ENCODE assay signal across 8 cellular contexts in the genomic region with DNA sequence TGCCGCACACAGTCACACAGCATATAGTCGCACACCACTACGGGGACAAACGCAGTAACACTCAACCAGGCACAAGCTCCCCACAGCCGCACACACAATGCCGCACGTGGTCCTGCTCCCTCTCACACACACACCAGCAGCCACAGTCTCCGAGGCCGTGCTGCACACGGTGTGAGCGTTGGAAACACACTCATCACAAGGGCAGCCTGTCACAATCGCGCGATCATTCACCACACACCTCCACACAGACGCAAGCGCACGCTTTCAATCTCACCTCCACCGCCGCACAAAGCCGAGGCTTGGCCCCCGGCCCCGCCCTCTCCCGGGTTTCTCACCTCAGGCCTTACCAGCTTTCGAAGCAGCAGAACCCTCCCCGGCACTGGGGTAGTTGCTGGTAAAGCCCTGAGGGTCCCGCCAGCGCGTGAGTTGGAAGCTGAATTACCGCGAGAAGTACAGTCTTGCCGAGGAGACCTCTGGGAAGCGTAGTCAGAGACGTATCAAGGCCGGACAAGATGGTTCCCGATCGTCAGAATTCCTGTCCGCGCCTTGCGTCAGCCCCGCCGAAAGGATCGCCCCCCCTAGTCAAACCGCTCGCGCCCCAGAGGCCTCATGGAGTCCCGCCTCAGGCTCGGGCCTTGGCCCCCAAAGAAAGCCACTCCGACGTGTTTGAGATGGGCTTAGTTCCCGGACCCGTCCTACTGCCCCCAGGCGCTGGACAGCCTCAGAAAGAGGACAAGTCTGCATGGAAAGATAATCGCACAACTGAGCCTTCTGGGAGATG. TPM values are rescaled to one million over a fixed set of nuclear protein-coding genes. Genes with fewer than 3 reads are reported as not detected.
A peak's percentile ranks its signal among the peaks of the same experiment; 100 is the strongest.
DNase-seq lines count a peak whose midpoint lies in the region; ATAC-seq and TF ChIP-seq lines count a peak whose summit lies in the region.

Gene ZNF566 (minus strand): TSS at position 423 of the 781 bp plus-strand sequence. CDS start 13,004 bp downstream, outside the sequence.

- H3K36me3 ChIP-seq in esophagus squamous epithelium: peaks cover 0 to 10% (median 0%) of the 10 kb centered on the region in 3 donors
- no peaks in the 10 kb centered on the region for H3K36me3 ChIP-seq in muscle layer of duodenum (ENCODE audit: control insufficient read depth in 1 of 2, insufficient read depth in 2 of 2, low read length in 2 of 2)

- peak in 2 of 4 donors; percentile 31 to 43 for TF ChIP-seq POLR2A in esophagus squamous epithelium (IDR thresholded peaks at IDR 0.05)

- H3K27me3 ChIP-seq in esophagus squamous epithelium (no peaks in the 10 kb centered on the region), muscle layer of duodenum (ENCODE audit: low read depth, low read length) (no peaks in the 10 kb centered on the region)

- peak within 1 kb of the TSS; percentile 65 to 91 (median 80) for H3K4me3 ChIP-seq in esophagus squamous epithelium
- H3K4me3 ChIP-seq in muscle layer of duodenum (ENCODE audit: low read depth in 1 of 2, low read length in 2 of 2): peak within 1 kb of the TSS; percentile 80 to 97

- peaks cover 0 to 20% (median 4%) of the 10 kb centered on the region in 3 donors for H3K9me3 ChIP-seq in esophagus squamous epithelium
- H3K9me3 ChIP-seq in muscle layer of duodenum (ENCODE audit: control insufficient read depth in 1 of 2, low read length in 2 of 2): no peaks in the 10 kb centered on the region

- in situ Hi-C loops in KBM-7 (cut with MboI; ENCODE audit: low pct_unique_long_range_greater_than_20kb, low sequenced_read_pairs): no loop called here

- peak within 1 kb of the TSS; percentile 92 to 99 (median 97) for H3K27ac ChIP-seq in esophagus squamous epithelium
- H3K27ac ChIP-seq in muscle layer of duodenum (ENCODE audit: low read length): peak within 1 kb of the TSS; percentile 98

- peak; percentile 82 for ATAC-seq in GM21717 (IDR thresholded peaks at IDR 0.05; ENCODE audit: unreplicated experiment)

- intact Hi-C loops in esophagus squamous epithelium (cut with DNase I): no loop called here

- TF ChIP-seq CTCF in esophagus squamous epithelium (IDR thresholded peaks at IDR 0.05): peak in 1 of 6 experiments; percentile 8

- peaks cover 0 to 24% (median 9%) of the 10 kb centered on the region in 3 donors for H3K4me1 ChIP-seq in esophagus squamous epithelium
- H3K4me1 ChIP-seq in muscle layer of duodenum (ENCODE audit: control insufficient read depth in 1 of 2, insufficient read depth in 2 of 2, low read length in 2 of 2): peaks cover 7 to 18% of the 10 kb centered on the region in 2 donors

- peak; percentile 100 for DNase-seq in DMS53 (lab: John Stamatoyannopoulos, UW)
- DNase-seq in KBM-7: peak; percentile 97
- peak; percentile 81 for DNase-seq in activated T-helper 1 cell treated with Interleukin-2 at 50 U/mL for 16 hours (ENCODE audit: low read depth)
- DNase-seq in esophagus squamous epithelium (lab: John Stamatoyannopoulos, UW): peak; percentile 73
- DNase-seq in stimulated activated CD8-positive, alpha-beta memory T cell treated with anti-CD3 and anti-CD28 coated beads, Interleukin-7, amount 100 ng/mL, for 24 hours (ENCODE audit: low read depth): peak; percentile 88

- WGBS in esophagus squamous epithelium, 2 donors: 0% methylated on average over 1 to 12 of the region's 53 CpGs

TF ChIP-seq in PFSK-1, 5 proteins besides CTCF, POLR2A, EP300 and RAD21:
- TF ChIP-seq POLR2AphosphoS5 (IDR thresholded peaks at IDR 0.05; ENCODE audit: low read depth, low read length) (peak; percentile 92), FOXP2 (optimal IDR thresholded peaks at IDR 0.05; ENCODE audit: borderline replicate concordance, extremely low read depth, extremely low read length, insufficient read depth) (peak; percentile 8), REST (IDR thresholded peaks at IDR 0.05; ENCODE audit: insufficient read depth in 1 of 2, low read depth in 2 of 2, low read length in 2 of 2) (0 out of 4 replicates have a peak, but pooled peaks of 1 of the 2 experiments have one; percentile 38), SIN3A (IDR thresholded peaks at IDR 0.05; ENCODE audit: borderline replicate concordance, insufficient read depth, low read length) (no peak), TAF1 (IDR thresholded peaks at IDR 0.05; ENCODE audit: borderline replicate concordance, insufficient read depth, low read length) (peak; percentile 65; the same call in 1 of the 2 replicates)

RNA-seq across cellular contexts. Expression of gene ZNF566, which starts in this region (rescaled TPM):
- 2.7 TPM for polyA plus RNA-seq in PFSK-1 (2012; ENCODE audit: insufficient read length, low read depth)
- 10 to 100 TPM in 1 of 4 donors, 1 to 10 TPM in 3; 4.5 to 13.0 (median 7.4) TPM for total RNA-seq in esophagus squamous epithelium

Comparison
In these comparisons a context has a peak if more than half of its experiments do, and no peak if none do; other contexts are left out.
1. Peak in every context shown above with its lines: DNase-seq, ATAC-seq, H3K4me3 ChIP-seq and H3K27ac ChIP-seq.